In genomic region chr16:85428168-85428898, GRCh38 we compare ENCODE assay signal across 9 cellular contexts.
DNase-seq lines count a peak whose midpoint lies in the region; ATAC-seq, FAIRE-seq and TF ChIP-seq lines count a peak whose summit lies in the region.
"Had no signal": no experiment of that assay in that cellular context is flagged by ENCODE, and none has a peak within 500 bp of the region (broad histone marks: within the 10 kb centered on the region; RNA-seq: fewer than 3 reads in every experiment).

No MANE protein-coding gene starts in this region.

- CTCF ChIA-PET in A673 (lab: Charles Lee), result interaction anchor here (0.6 to 0.7 kb wide), 3 partner anchors 15 to 129 kb away, joined by 3 to 8 read pairs (median 4); no protein-coding TSS in a partner anchor
- CTCF ChIA-PET in GM12878 (lab: Yijun Ruan, JAX), result interaction anchor here (0.6 to 3.6 kb wide), 18 partner anchors 9 to 374 kb away, joined by 3 to 17 read pairs (median 4); partner anchors contain the start of gene CIBAR2

- H3K9ac ChIP-seq in GM12878 (ENCODE audit: control insufficient read depth, insufficient read depth, low read length) (no peak overlapping the region), mesenchymal stem cell (ENCODE audit: low read length) (no peak overlapping the region)

- no peak overlapping the region for H3K4me3 Mint-ChIP-seq in stimulated activated naive B cell treated with anti-CD40 and anti-IgM and Interleukin-4, amounts not matched to agents 10 μg/mL and 1 μg/mL and 100 μg/mL, for 72 hours
- H3K4me3 Mint-ChIP-seq: stimulated activated naive CD8-positive, alpha-beta T cell treated with anti-CD3 and anti-CD28 coated beads, Interleukin-15, Interleukin-2, amounts not matched to agents 100 ng/mL and 50 ng/mL, for 24 hours had no signal

- H2AK5ac ChIP-seq in mesenchymal stem cell (ENCODE audit: low read length, severe bottlenecking), result no peak overlapping the region

- TF ChIP-seq CTCF in A673 (conservative IDR thresholded peaks at IDR 0.05; ENCODE audit: low read depth, low read length), result peak; percentile 66
- TF ChIP-seq CTCF in RWPE2 (IDR thresholded peaks at IDR 0.05; ENCODE audit: poor library complexity, severe bottlenecking), result peak; percentile 51
- TF ChIP-seq CTCF in GM12878 (IDR thresholded peaks at IDR 0.05 in 2 of 3, conservative IDR thresholded peaks at IDR 0.05 in 1 of 3; ENCODE audit: control insufficient read depth in 2 of 3, extremely low read depth in 1 of 3, insufficient read depth in 1 of 3, low read depth in 3 of 3, low read length in 3 of 3), result peak; percentile 61 to 66 (median 62)

- DNase-seq in A673 (ENCODE audit: low spot score), result peak; percentile 50
- peak; percentile 52 for DNase-seq in RWPE2 (ENCODE audit: low spot score)
- DNase-seq in GM12878 (ENCODE audit: low read depth, low spot score), result no peak
- peak in 1 of 2 donors; percentile 79 for DNase-seq in left colon
- DNase-seq in stimulated activated naive B cell treated with anti-CD40 and anti-IgM and Interleukin-4, amounts not matched to agents 10 μg/mL and 1 μg/mL and 100 μg/mL, for 72 hours, result no peak
- no peak for DNase-seq in mesenchymal stem cell
- no peak for DNase-seq in GF-D8 (lab: John Stamatoyannopoulos, UW)

- WGBS in GM12878 (ENCODE audit: insufficient coverage, insufficient replicate concordance, low lambda C conversion rate, missing lambda C conversion rate), result 16% methylated on average over 17 of the region's 17 CpGs
- WGBS in mesenchymal stem cell, result 73% methylated on average over 17 of the region's 17 CpGs

- H3K23ac ChIP-seq in mesenchymal stem cell (ENCODE audit: low read length in 2 of 2), result no peak overlapping the region

- H3K14ac ChIP-seq in mesenchymal stem cell (ENCODE audit: low read length in 2 of 2), result no peak overlapping the region

- intact Hi-C loops in A673 (cut with micrococcal nuclease; ENCODE audit: unreplicated experiment) (no loop called here), GM12878 (cut with micrococcal nuclease; ENCODE audit: unreplicated experiment) (loop anchor here (1.0 to 10.0 kb wide), 2 partner anchors 124 to 313 kb away; no protein-coding TSS in a partner anchor), left colon (cut with DNase I, micrococcal nuclease) (no loop called here)

- SMC1A ChIA-PET in GM12878 (lab: Charles Lee; ENCODE audit: uncharacterized antibody, unreplicated experiment), result interaction anchor here (1.5 kb wide), 1 partner anchor 187 kb away, joined by 7 read pairs; no protein-coding TSS in a partner anchor

- H2BK12ac ChIP-seq in mesenchymal stem cell (ENCODE audit: low read length in 2 of 2), result no peak overlapping the region

- H3K4me3 ChIP-seq in A673 (ENCODE audit: low read depth, low read length, poor library complexity, severe bottlenecking), result no peak overlapping the region
- no peak overlapping the region for H3K4me3 ChIP-seq in RWPE2 (ENCODE audit: severe bottlenecking)
- H3K4me3 ChIP-seq in GM12878, result no peak overlapping the region
- H3K4me3 ChIP-seq in mesenchymal stem cell (ENCODE audit: insufficient read depth in 1 of 2, low read depth in 1 of 2, low read length in 2 of 2), result no peak overlapping the region

- H3K27ac ChIP-seq in A673 (ENCODE audit: low read depth, low read length, poor library complexity, severe bottlenecking) (no peak overlapping the region), RWPE2 (ENCODE audit: poor library complexity, severe bottlenecking) (no peak overlapping the region), GM12878 (ENCODE audit: control insufficient read depth, insufficient read depth) (no peak overlapping the region), mesenchymal stem cell (ENCODE audit: low read length, poor library complexity, severe bottlenecking) (no peak overlapping the region)

- peaks cover 4% of the 10 kb centered on the region for H3K79me1 ChIP-seq in mesenchymal stem cell (replicated peaks; ENCODE audit: low read length, poor library complexity, severe bottlenecking)

- H2AFZ ChIP-seq in GM12878 (ENCODE audit: control insufficient read depth, low read depth, low read length), result no peak overlapping the region
- H2AFZ ChIP-seq in mesenchymal stem cell (ENCODE audit: low read depth, low read length), result no peak overlapping the region

- no peak overlapping the region for H2BK15ac ChIP-seq in mesenchymal stem cell (ENCODE audit: low read depth, poor library complexity, severe bottlenecking)

- H3K9me3 Mint-ChIP-seq in stimulated activated naive B cell treated with anti-CD40 and anti-IgM and Interleukin-4, amounts not matched to agents 10 μg/mL and 1 μg/mL and 100 μg/mL, for 72 hours, result no peaks in the 10 kb centered on the region
- H3K9me3 Mint-ChIP-seq: stimulated activated naive CD8-positive, alpha-beta T cell treated with anti-CD3 and anti-CD28 coated beads, Interleukin-15, Interleukin-2, amounts not matched to agents 100 ng/mL and 50 ng/mL, for 24 hours had no signal

- no peak overlapping the region for H4K8ac ChIP-seq in mesenchymal stem cell (ENCODE audit: low read length)

- no peak overlapping the region for H4K91ac ChIP-seq in mesenchymal stem cell (ENCODE audit: low read length)

- H3K4ac ChIP-seq in mesenchymal stem cell (ENCODE audit: low read depth in 1 of 2, low read length in 2 of 2), result no peak overlapping the region

- peak; percentile 45 for ATAC-seq in GM18502 (IDR thresholded peaks at IDR 0.05; ENCODE audit: poor library complexity, unreplicated experiment)
- peak; percentile 40; the same call in 1 of the 3 replicates for ATAC-seq in RWPE2 (ENCODE audit: low read depth)
- ATAC-seq in GM12878, result peak; percentile 99
- peak; percentile 62 for ATAC-seq in left colon
- ATAC-seq in stimulated activated naive B cell treated with anti-CD40 and anti-IgM and Interleukin-4, amounts not matched to agents 10 μg/mL and 1 μg/mL and 100 μg/mL, for 72 hours (replicated peaks), result peak; percentile 69 to 76

- H3K4me2 ChIP-seq in GM12878 (ENCODE audit: control insufficient read depth, insufficient read depth) (no peak overlapping the region), mesenchymal stem cell (ENCODE audit: low read length, poor library complexity, severe bottlenecking) (no peak overlapping the region)

- H3K4me1 Mint-ChIP-seq in stimulated activated naive B cell treated with anti-CD40 and anti-IgM and Interleukin-4, amounts not matched to agents 10 μg/mL and 1 μg/mL and 100 μg/mL, for 72 hours, result no peaks in the 10 kb centered on the region

- no peaks in the 10 kb centered on the region for H3K79me2 ChIP-seq in GM12878 (ENCODE audit: control insufficient read depth, insufficient read depth, low read length)

- H3K9me3 ChIP-seq in A673 (ENCODE audit: low read depth, low read length, poor library complexity, severe bottlenecking) (no peaks in the 10 kb centered on the region), RWPE2 (ENCODE audit: severe bottlenecking) (no peaks in the 10 kb centered on the region), GM12878 (replicated peaks; ENCODE audit: control insufficient read depth, insufficient read depth, low read length) (no peaks in the 10 kb centered on the region), mesenchymal stem cell (ENCODE audit: control insufficient read depth, low read length) (no peaks in the 10 kb centered on the region)

- H4K20me1 ChIP-seq in GM12878 (ENCODE audit: control insufficient read depth, insufficient read depth), result no peaks in the 10 kb centered on the region

- H3K27me3 ChIP-seq in A673 (replicated peaks; ENCODE audit: insufficient read depth, low read depth, low read length, poor library complexity), result no peaks in the 10 kb centered on the region
- no peaks in the 10 kb centered on the region for H3K27me3 ChIP-seq in RWPE2 (ENCODE audit: insufficient read depth, poor library complexity, severe bottlenecking)
- peaks cover 0 to 3% of the 10 kb centered on the region in 2 experiments; a peak in 2 of 4 replicates for H3K27me3 ChIP-seq in GM12878 (replicated peaks in 1 of 2; ENCODE audit: control insufficient read depth in 2 of 2, insufficient read depth in 2 of 2, low read length in 1 of 2)
- H3K27me3 ChIP-seq in mesenchymal stem cell (ENCODE audit: control insufficient read depth in 1 of 2, insufficient read depth in 1 of 2, low read length in 2 of 2), result no peaks in the 10 kb centered on the region

- no peak overlapping the region for H3K18ac ChIP-seq in mesenchymal stem cell (ENCODE audit: low read depth in 1 of 2, low read length in 2 of 2)

- no peaks in the 10 kb centered on the region for H3K36me3 Mint-ChIP-seq in stimulated activated naive B cell treated with anti-CD40 and anti-IgM and Interleukin-4, amounts not matched to agents 10 μg/mL and 1 μg/mL and 100 μg/mL, for 72 hours

- in situ Hi-C loops in GM12878 (cut with MboI), result loop anchor here (25.0 kb wide), 1 partner anchor 184 kb away; the partner anchor contains the start of gene GSE1

- H3K27ac Mint-ChIP-seq in stimulated activated naive B cell treated with anti-CD40 and anti-IgM and Interleukin-4, amounts not matched to agents 10 μg/mL and 1 μg/mL and 100 μg/mL, for 72 hours, result no peak overlapping the region
- H3K27ac Mint-ChIP-seq: stimulated activated naive CD8-positive, alpha-beta T cell treated with anti-CD3 and anti-CD28 coated beads, Interleukin-15, Interleukin-2, amounts not matched to agents 100 ng/mL and 50 ng/mL, for 24 hours had no signal

- BruUV-seq in A673 (replicated peaks; lab: Mats Ljungman, UMichigan), result no TSS peak
- BruUV-seq in GM12878 (replicated peaks; lab: Mats Ljungman, UMichigan), result no TSS peak

- TF ChIP-seq EP300 in GM12878 (IDR thresholded peaks at IDR 0.05; ENCODE audit: borderline replicate concordance in 1 of 2, control insufficient read depth in 1 of 2, low read depth in 2 of 2, low read length in 2 of 2), result no peak

- peaks cover 8% of the 10 kb centered on the region for H3K4me1 ChIP-seq in A673 (ENCODE audit: insufficient read depth, low read length, poor library complexity, severe bottlenecking)
- H3K4me1 ChIP-seq in RWPE2 (ENCODE audit: insufficient read depth, poor library complexity, severe bottlenecking), result no peaks in the 10 kb centered on the region
- no peaks in the 10 kb centered on the region for H3K4me1 ChIP-seq in GM12878 (ENCODE audit: control insufficient read depth, insufficient read depth, low read length)
- H3K4me1 ChIP-seq in mesenchymal stem cell (ENCODE audit: control insufficient read depth, insufficient read depth, low read depth, low read length), result peaks cover 2% of the 10 kb centered on the region

- TF ChIP-seq POLR2A in GM12878 (IDR thresholded peaks at IDR 0.05; ENCODE audit: low read depth, low read length), result no peak

- RAD21 ChIA-PET in GM12878 (lab: Charles Lee; ENCODE audit: unreplicated experiment), result interaction anchor here (1.0 to 1.3 kb wide), 4 partner anchors 125 to 314 kb away, joined by 3 to 5 read pairs (median 4); no protein-coding TSS in a partner anchor

- no peak overlapping the region for H2BK5ac ChIP-seq in mesenchymal stem cell (ENCODE audit: low read depth, low read length, poor library complexity, severe bottlenecking)

- H3K27me3 Mint-ChIP-seq in stimulated activated naive B cell treated with anti-CD40 and anti-IgM and Interleukin-4, amounts not matched to agents 10 μg/mL and 1 μg/mL and 100 μg/mL, for 72 hours, result peaks cover 26 to 40% of the 10 kb centered on the region in 2 donors

- TF ChIP-seq RAD21 in GM12878 (IDR thresholded peaks at IDR 0.05; ENCODE audit: insufficient read depth, low read depth, low read length), result 0 out of 2 replicates have a peak, but pooled peaks have one; percentile 25

- FAIRE-seq in GM12878 (lab: Jason Lieb, UNC), result peak; percentile 71

- no peaks in the 10 kb centered on the region for H3K36me3 ChIP-seq in A673 (ENCODE audit: insufficient read depth, low read length, poor library complexity, severe bottlenecking)
- no peaks in the 10 kb centered on the region for H3K36me3 ChIP-seq in RWPE2 (ENCODE audit: low read depth)
- H3K36me3 ChIP-seq in GM12878 (ENCODE audit: control insufficient read depth in 2 of 2, insufficient read depth in 2 of 2, low read length in 1 of 2), result no peaks in the 10 kb centered on the region
- H3K36me3 ChIP-seq in mesenchymal stem cell (ENCODE audit: control insufficient read depth in 1 of 2, insufficient read depth in 2 of 2, low read depth in 1 of 2, low read length in 2 of 2), result peaks cover 0 to 10% of the 10 kb centered on the region in 2 experiments

- no peak overlapping the region for H2BK120ac ChIP-seq in mesenchymal stem cell (ENCODE audit: low read depth, low read length)

- POLR2A ChIA-PET in A673 (lab: Charles Lee; ENCODE audit: low non-redundant PET), result no interaction called here
- POLR2A ChIA-PET in GM12878 (lab: Charles Lee), result no interaction called here

Comparison
In these comparisons a context has a peak if more than half of its experiments do, and no peak if none do; other contexts are left out.
1. DNase-seq: peak in A673 (single experiment) and RWPE2 (single experiment); none in GM12878 (single experiment), stimulated activated naive B cell treated with anti-CD40 and anti-IgM and Interleukin-4, amounts not matched to agents 10 μg/mL and 1 μg/mL and 100 μg/mL, for 72 hours (single experiment), mesenchymal stem cell (single experiment) and GF-D8 (single experiment).
2. ATAC-seq: peak in every context shown above with its lines; median percentile 99 in GM12878; 72 in stimulated activated naive B cell treated with anti-CD40 and anti-IgM and Interleukin-4, amounts not matched to agents 10 μg/mL and 1 μg/mL and 100 μg/mL, for 72 hours; 62 in left colon; 45 in GM18502; 40 in RWPE2.
3. Peak in every context shown above with its lines, with median percentiles within 50 percentile points of each other: CTCF ChIP-seq.